In genomic region chrX:71935542-71935941, GRCh38 we compare ENCODE assay signal across 17 cellular contexts. TPM values are rescaled to one million over a fixed set of nuclear protein-coding genes. Genes with fewer than 3 reads are reported as not detected.
DNase-seq lines count a peak whose midpoint lies in the region; ATAC-seq, FAIRE-seq and TF ChIP-seq lines count a peak whose summit lies in the region.
"Had no signal": no experiment of that assay in that cellular context is flagged by ENCODE, and none has a peak within 500 bp of the region (broad histone marks: within the 10 kb centered on the region; RNA-seq: fewer than 3 reads in every experiment).

No MANE protein-coding gene starts in this region.

- 0 out of 4 replicates have a peak, but pooled peaks of 1 of the 2 experiments have one; percentile 7 for TF ChIP-seq RAD21 in H1 (IDR thresholded peaks at IDR 0.05 in 1 of 2, conservative IDR thresholded peaks at IDR 0.05 in 1 of 2; ENCODE audit: low read depth in 2 of 2, low read length in 2 of 2)

- no peak overlapping the region for H3K9ac ChIP-seq in H1 (replicated peaks in 1 of 4; ENCODE audit: extremely low read depth in 1 of 4, low read depth in 3 of 4, low read length in 3 of 4)
- H3K9ac ChIP-seq: BLaER1 treated with 17β-estradiol and CSF1 and Interleukin-3, amounts not matched to agents 10 nM and 100 nM had no signal

- H4K8ac ChIP-seq in H1 (ENCODE audit: extremely low read depth, insufficient read depth, low read length): no peak overlapping the region

- H3K4me3 Mint-ChIP-seq in nephron progenitor cell (no peak overlapping the region), Caco-2 (ENCODE audit: unreplicated experiment) (no peak overlapping the region)
- H3K4me3 Mint-ChIP-seq: activated CD4-positive, alpha-beta T cell treated with anti-CD3 and anti-CD28 coated beads for 36 hours; dendritic cell treated with granulocyte-macrophage colony-stimulating factor and Interleukin-4, amounts not matched to agents 40 ng/mL and 50 ng/mL, for 4 days; IgD-negative memory B cell; naive thymus-derived CD4-positive, alpha-beta T cell had no signal

- H3K27me3 Mint-ChIP-seq in nephron progenitor cell (ENCODE audit: low read depth, poor library complexity): peaks cover 10% of the 10 kb centered on the region
- H3K27me3 Mint-ChIP-seq in Caco-2 (ENCODE audit: insufficient read depth, unreplicated experiment): peaks cover 3% of the 10 kb centered on the region
- H3K27me3 Mint-ChIP-seq: IgD-negative memory B cell had no signal

- H3K36me3 Mint-ChIP-seq in nephron progenitor cell (ENCODE audit: low read depth) (peaks cover 1% of the 10 kb centered on the region), Caco-2 (ENCODE audit: insufficient read depth, unreplicated experiment) (no peaks in the 10 kb centered on the region)
- H3K36me3 Mint-ChIP-seq: IgD-negative memory B cell; naive thymus-derived CD4-positive, alpha-beta T cell had no signal

- H4K91ac ChIP-seq in H1 (replicated peaks; ENCODE audit: insufficient read length, low read length): no peak overlapping the region

- H2BK20ac ChIP-seq in H1 (ENCODE audit: low read length): no peak overlapping the region

- 50% methylated on average over 2 of the region's 2 CpGs; no CpG with 5 or more reads in 1 of the 2 experiments for WGBS in H1 (ENCODE audit: extremely low coverage in 1 of 2, insufficient coverage in 1 of 2, insufficient read length in 1 of 2, insufficient replicate concordance in 2 of 2, low coverage in 1 of 2, low lambda C conversion rate in 2 of 2, missing lambda C conversion rate in 1 of 2), 2 experiments

- H3K9me3 Mint-ChIP-seq in nephron progenitor cell (peaks cover 48% of the 10 kb centered on the region), Caco-2 (ENCODE audit: unreplicated experiment) (peaks cover 10% of the 10 kb centered on the region)
- H3K9me3 Mint-ChIP-seq: dendritic cell treated with granulocyte-macrophage colony-stimulating factor and Interleukin-4, amounts not matched to agents 40 ng/mL and 50 ng/mL, for 4 days; IgD-negative memory B cell had no signal

- H3K36me3 ChIP-seq in H1 (ENCODE audit: control insufficient read depth in 2 of 4, insufficient read depth in 4 of 4, low read length in 3 of 4): no peaks in the 10 kb centered on the region
- H3K36me3 ChIP-seq in left lung: no peaks in the 10 kb centered on the region
- no peaks in the 10 kb centered on the region for H3K36me3 ChIP-seq in tibial artery
- no peaks in the 10 kb centered on the region for H3K36me3 ChIP-seq in Caco-2 (ENCODE audit: control insufficient read depth, insufficient read depth, low read length)
- H3K36me3 ChIP-seq: BLaER1 treated with 17β-estradiol and CSF1 and Interleukin-3, amounts not matched to agents 10 nM and 100 nM; esophagus squamous epithelium had no signal

- TF ChIP-seq CTCF in H1 (IDR thresholded peaks at IDR 0.05; ENCODE audit: control extremely low read depth in 1 of 3, insufficient read depth in 1 of 3, low read depth in 1 of 3, low read length in 3 of 3) (no peak), left lung (IDR thresholded peaks at IDR 0.05) (no peak), tibial artery (IDR thresholded peaks at IDR 0.05) (no peak), nephron progenitor cell (IDR thresholded peaks at IDR 0.05) (no peak), Caco-2 (IDR thresholded peaks at IDR 0.05; ENCODE audit: insufficient read depth in 1 of 2, low read depth in 1 of 2, low read length in 1 of 2, severe bottlenecking in 1 of 2, unreplicated experiment in 1 of 2) (no peak)

- no peaks in the 10 kb centered on the region for H4K20me1 ChIP-seq in H1 (replicated peaks in 1 of 2; ENCODE audit: control insufficient read depth in 1 of 2, insufficient read depth in 2 of 2, low read length in 2 of 2)

- H3K79me2 ChIP-seq in H1 (ENCODE audit: control insufficient read depth in 1 of 2, insufficient read depth in 2 of 2, low read length in 2 of 2): peaks cover 0 to 65% of the 10 kb centered on the region in 2 experiments; a peak in 2 of 4 replicates

- 0 out of 2 replicates have a peak overlapping the region, but pooled peaks have one; percentile 71 for H3K18ac ChIP-seq in H1 (ENCODE audit: extremely low read depth, low read length)

- no peak overlapping the region for H2BK120ac ChIP-seq in H1 (replicated peaks; ENCODE audit: low read depth, low read length)

- no peak for TF ChIP-seq EP300 in H1 (IDR thresholded peaks at IDR 0.05; ENCODE audit: borderline replicate concordance in 1 of 2, low read depth in 2 of 2, low read length in 2 of 2)

- intact Hi-C loops in left lung (cut with DNase I): no loop called here
- intact Hi-C loops in tibial artery (cut with DNase I; ENCODE audit: low total_unique reads): no loop called here
- intact Hi-C loops in Caco-2 (cut with micrococcal nuclease; ENCODE audit: unreplicated experiment): no loop called here

- POLR2A ChIA-PET in H1 (lab: Charles Lee; ENCODE audit: partially characterized antibody): interaction anchor here (0.6 to 1.7 kb wide), 5 partner anchors 9 to 246 kb away, joined by 3 to 9 read pairs (median 3); partner anchors contain the start of genes NHSL2 and PIN4
- POLR2A ChIA-PET in Caco-2 (lab: Charles Lee): no interaction called here

- H2AFZ ChIP-seq in H1 (ENCODE audit: low read length): no peak overlapping the region

- BruUV-seq in Caco-2 (replicated peaks; lab: Mats Ljungman, UMichigan): no TSS peak

- H2AK5ac ChIP-seq in H1 (ENCODE audit: low read depth, low read length): no peak overlapping the region

- CTCF ChIA-PET in H1 (lab: Charles Lee; ENCODE audit: partially characterized antibody): interaction anchor here (0.9 to 1.9 kb wide), 4 partner anchors 20 to 67 kb away, joined by 3 to 9 read pairs (median 3); no protein-coding TSS in a partner anchor
- CTCF ChIA-PET in Caco-2 (lab: Charles Lee): no interaction called here

- H3K4ac ChIP-seq in H1 (replicated peaks; ENCODE audit: insufficient read length, low read depth, low read length): no peak overlapping the region

- H2BK15ac ChIP-seq in H1 (ENCODE audit: low read length): no peak overlapping the region

- H3K9me3 ChIP-seq in H1 (ENCODE audit: insufficient read depth in 2 of 2, low read depth in 1 of 2, low read length in 1 of 2): no peaks in the 10 kb centered on the region
- H3K9me3 ChIP-seq in left lung: no peaks in the 10 kb centered on the region
- no peaks in the 10 kb centered on the region for H3K9me3 ChIP-seq in tibial artery
- no peaks in the 10 kb centered on the region for H3K9me3 ChIP-seq in Caco-2
- H3K9me3 ChIP-seq: esophagus squamous epithelium had no signal

- H3K27ac ChIP-seq in H1 (ENCODE audit: low read depth, low read length): peak overlapping the region; percentile 73
- no peak overlapping the region for H3K27ac ChIP-seq in left lung
- H3K27ac ChIP-seq in tibial artery: no peak overlapping the region
- H3K27ac ChIP-seq: BLaER1 treated with 17β-estradiol and CSF1 and Interleukin-3, amounts not matched to agents 10 nM and 100 nM had no signal

- no peak overlapping the region for H3K23ac ChIP-seq in H1 (ENCODE audit: insufficient read length)

- no peak for TF ChIP-seq POLR2A in H1 (IDR thresholded peaks at IDR 0.05; ENCODE audit: control extremely low read depth in 1 of 2, low read depth in 2 of 2, low read length in 2 of 2)

- peak; percentile 91 for DNase-seq in NCI-H1092 treated with DMSO at 0.1 percent for 48 hours (lab: John Stamatoyannopoulos, UW)
- no peak for DNase-seq in H1 (ENCODE audit: low read depth in 1 of 2, low spot score in 2 of 2)
- DNase-seq in left lung: no peak
- DNase-seq in tibial artery: peak; percentile 41 to 67
- no peak for DNase-seq in activated CD4-positive, CD25-positive, alpha-beta regulatory T cell (lab: John Stamatoyannopoulos, UW)
- no peak for DNase-seq in nephron progenitor cell
- DNase-seq in Caco-2: no peak
- DNase-seq: activated CD4-positive, alpha-beta T cell treated with anti-CD3 and anti-CD28 coated beads for 36 hours; activated naive CD4-positive, alpha-beta T cell treated with Interleukin-2 at 50 U/mL for 16 hours; esophagus squamous epithelium; naive thymus-derived CD4-positive, alpha-beta T cell; NCI-H2081 treated with DMSO at 0.1 percent for 48 hours; SHP77 treated with DMSO at 0.1 percent for 48 hours had no signal

- H3K4me1 ChIP-seq in H1 (replicated peaks in 1 of 4; ENCODE audit: control insufficient read depth in 3 of 4, insufficient read depth in 4 of 4, low read length in 3 of 4) (peaks cover 4 to 15% (median 10%) of the 10 kb centered on the region in 4 experiments; a peak in 5 of 7 replicates), left lung (no peaks in the 10 kb centered on the region), tibial artery (no peaks in the 10 kb centered on the region), Caco-2 (no peaks in the 10 kb centered on the region)
- H3K4me1 ChIP-seq: BLaER1 treated with 17β-estradiol and CSF1 and Interleukin-3, amounts not matched to agents 10 nM and 100 nM; esophagus squamous epithelium had no signal

- peak overlapping the region; percentile 42 to 44 for H3K4me2 ChIP-seq in H1 (ENCODE audit: insufficient read depth in 1 of 2, low read depth in 2 of 2, low read length in 2 of 2)
- H3K4me2 ChIP-seq: BLaER1 treated with 17β-estradiol and CSF1 and Interleukin-3, amounts not matched to agents 10 nM and 100 nM had no signal

- ATAC-seq in left lung: peak; percentile 72
- ATAC-seq: activated CD4-positive, alpha-beta T cell treated with anti-CD3 and anti-CD28 coated beads for 36 hours; HCT116; naive thymus-derived CD4-positive, alpha-beta T cell had no signal

- H3K79me1 ChIP-seq in H1 (ENCODE audit: low read depth, low read length): no peaks in the 10 kb centered on the region; the same call in 1 of the 2 replicates

- H3K4me1 Mint-ChIP-seq in nephron progenitor cell (peaks cover 26% of the 10 kb centered on the region), Caco-2 (ENCODE audit: low read depth, unreplicated experiment) (no peaks in the 10 kb centered on the region)
- H3K4me1 Mint-ChIP-seq: activated CD4-positive, alpha-beta T cell treated with anti-CD3 and anti-CD28 coated beads for 36 hours; IgD-negative memory B cell; naive thymus-derived CD4-positive, alpha-beta T cell had no signal

- H3K4me3 ChIP-seq in H1 (ENCODE audit: extremely low read depth in 1 of 4, insufficient read depth in 2 of 4, low read depth in 3 of 4, low read length in 4 of 4) (no peak overlapping the region; a peak in 1 of 8 replicates), left lung (no peak overlapping the region), tibial artery (no peak overlapping the region), Caco-2 (ENCODE audit: low read depth, low read length) (no peak overlapping the region)
- H3K4me3 ChIP-seq: BLaER1 treated with 17β-estradiol and CSF1 and Interleukin-3, amounts not matched to agents 10 nM and 100 nM; esophagus squamous epithelium had no signal

- H3K14ac ChIP-seq in H1 (ENCODE audit: insufficient read length): no peak overlapping the region

- H2BK5ac ChIP-seq in H1 (ENCODE audit: low read depth, low read length): peak overlapping the region; percentile 84

- no peaks in the 10 kb centered on the region for H3K27me3 ChIP-seq in H1 (replicated peaks in 1 of 4; ENCODE audit: control insufficient read depth in 3 of 4, extremely low read depth in 1 of 4, insufficient read depth in 3 of 4, low read length in 3 of 4)
- H3K27me3 ChIP-seq in left lung: peaks cover 0 to 10% of the 10 kb centered on the region in 2 donors
- H3K27me3 ChIP-seq in tibial artery: no peaks in the 10 kb centered on the region
- no peaks in the 10 kb centered on the region for H3K27me3 ChIP-seq in Caco-2 (replicated peaks; ENCODE audit: control insufficient read depth, insufficient read depth, low read length)
- H3K27me3 ChIP-seq: esophagus squamous epithelium had no signal

- H4K5ac ChIP-seq in H1 (ENCODE audit: insufficient read length, low read depth, low read length): no peak overlapping the region

- no peaks in the 10 kb centered on the region for H3K23me2 ChIP-seq in H1 (ENCODE audit: low read depth, low read length)

- H3K56ac ChIP-seq in H1 (replicated peaks; ENCODE audit: insufficient read length, low read depth, low read length): no peak overlapping the region

- FAIRE-seq in H1 (lab: Jason Lieb, UNC): peak; percentile 97

- H3K27ac Mint-ChIP-seq in nephron progenitor cell: no peak overlapping the region
- H3K27ac Mint-ChIP-seq in Caco-2 (ENCODE audit: unreplicated experiment): no peak overlapping the region
- H3K27ac Mint-ChIP-seq: activated CD4-positive, alpha-beta T cell treated with anti-CD3 and anti-CD28 coated beads for 36 hours; dendritic cell treated with granulocyte-macrophage colony-stimulating factor and Interleukin-4, amounts not matched to agents 40 ng/mL and 50 ng/mL, for 4 days; IgD-negative memory B cell; naive thymus-derived CD4-positive, alpha-beta T cell had no signal

- 0 out of 2 replicates have a peak overlapping the region, but pooled peaks have one; percentile 68 for H2BK12ac ChIP-seq in H1 (ENCODE audit: low read depth, low read length)

RNA-seq across cellular contexts. Expression of gene NHSL2, which starts 24.9 kb away (rescaled TPM):
- total RNA-seq in H1 (2021; fragmentation: NEBNext Ultra II Directional; extraction: Animal tissue kit (Norgen Biotek cat#: 25700)): 6.8 and 7.2 TPM in 2 replicates
- 3.7 and 4.0 TPM in 2 replicates for polyA plus RNA-seq in H1 (2011; rRNA removed)
- polyA plus RNA-seq in H1 (2011; cell fraction: cytosol; rRNA removed): 2.6 TPM
- polyA plus RNA-seq in H1 (2011; cell fraction: nucleus; rRNA removed): 8.2 TPM
- polyA plus RNA-seq in H1 (2012, experiment 1 of 2): 2.7 to 3.6 TPM (median 3.0 TPM) in 4 replicates
- 0.49 TPM for polyA plus RNA-seq in H1 (2012, experiment 2 of 2)
- polyA plus RNA-seq in H1 (2013, experiment 1 of 2): 3.6 TPM
- polyA plus RNA-seq in H1 (2013, experiment 2 of 2): 3.1 TPM
- 14.8 and 15.6 TPM in 2 replicates for polyA minus RNA-seq in H1 (2011; rRNA and poly(A)+ RNA removed)
- 5.2 TPM for polyA minus RNA-seq in H1 (2011; cell fraction: cytosol; rRNA and poly(A)+ RNA removed)
- 16.6 TPM for polyA minus RNA-seq in H1 (2011; cell fraction: nucleus; rRNA and poly(A)+ RNA removed)
- 10 to 100 TPM in 1 of 2 donors, 1 to 10 TPM in 1; 9.2 to 15.3 TPM for total RNA-seq in left lung
- total RNA-seq in Caco-2 (2022): 0.18 and 0.39 TPM in 2 replicates

Comparison
In these comparisons a context has a peak if more than half of its experiments do, and no peak if none do; other contexts are left out.
1. DNase-seq: peak in NCI-H1092 treated with DMSO at 0.1 percent for 48 hours (single experiment) and tibial artery (2 of 2); none in H1 (0 of 2), left lung (0 of 2), activated CD4-positive, CD25-positive, alpha-beta regulatory T cell (0 of 4), nephron progenitor cell (single experiment) and Caco-2 (0 of 2).